10 cellular contexts compared by ENCODE assay signal in the genomic region with DNA sequence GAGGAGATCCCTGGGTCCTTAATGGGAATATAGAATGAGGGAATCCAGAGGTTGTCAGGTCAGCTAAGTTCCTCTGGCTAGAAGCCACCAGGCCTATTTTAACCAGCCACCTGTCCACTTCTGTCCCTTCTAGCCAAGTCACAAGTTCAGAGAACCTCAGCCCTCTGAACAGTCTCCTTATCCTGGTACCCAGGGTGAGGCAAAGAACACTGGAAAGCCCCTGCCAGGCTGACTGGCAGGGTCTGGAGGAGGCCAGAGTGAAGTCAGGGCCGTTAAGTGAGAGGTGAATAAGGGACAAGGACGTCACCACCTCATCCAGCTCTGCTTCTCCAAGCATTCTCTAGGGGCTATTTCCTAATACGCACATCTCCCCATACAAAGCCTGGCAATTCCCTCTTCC. TPM values are rescaled to one million over a fixed set of nuclear protein-coding genes. Genes with fewer than 3 reads are reported as not detected.
A peak's percentile ranks its signal among the peaks of the same experiment; 100 is the strongest.
DNase-seq lines count a peak whose midpoint lies in the region; ATAC-seq and TF ChIP-seq lines count a peak whose summit lies in the region.
"Had no signal": no experiment of that assay in that cellular context is flagged by ENCODE, and none has a peak within 500 bp of the region (broad histone marks: within the 10 kb centered on the region; RNA-seq: fewer than 3 reads in every experiment).

No MANE protein-coding gene starts in this region.

- peak overlapping the region; percentile 93 for H3K4me3 Mint-ChIP-seq in activated CD4-positive, alpha-beta T cell treated with anti-CD3 and anti-CD28 coated beads for 36 hours
- H3K4me3 Mint-ChIP-seq in WTC11 (no peak overlapping the region), neural crest cell (peak overlapping the region; percentile 99)

- intact Hi-C loops in activated CD4-positive, alpha-beta T cell treated with anti-CD3 and anti-CD28 coated beads for 36 hours (cut with DNase I, micrococcal nuclease) = loop anchor here in 1 of 2 experiments (10.0 kb wide), 1 partner anchor 906 kb away; a partner anchor contains a TSS
- intact Hi-C loops in lower leg skin (cut with DNase I; ENCODE audit: low total_unique reads) = no loop called here

- TF ChIP-seq CTCF in WTC11 (IDR thresholded peaks at IDR 0.05) (no peak), neural crest cell (conservative IDR thresholded peaks at IDR 0.05) (no peak), lower leg skin (IDR thresholded peaks at IDR 0.05) (no peak)

- peaks cover 47% of the 10 kb centered on the region for H3K4me1 Mint-ChIP-seq in activated CD4-positive, alpha-beta T cell treated with anti-CD3 and anti-CD28 coated beads for 36 hours
- peaks cover 34% of the 10 kb centered on the region for H3K4me1 Mint-ChIP-seq in WTC11
- peaks cover 41% of the 10 kb centered on the region for H3K4me1 Mint-ChIP-seq in neural crest cell

- POLR2A ChIA-PET in activated CD4-positive, alpha-beta T cell treated with anti-CD3 and anti-CD28 coated beads for 36 hours (lab: Charles Lee) = interaction anchor here (1.4 kb wide), 1 partner anchor 9 kb away, joined by 5 read pairs; a partner anchor contains a TSS
- POLR2A ChIA-PET in WTC11 (lab: Charles Lee) = no interaction called here

- no peak for TF ChIP-seq POLR2A in lower leg skin (IDR thresholded peaks at IDR 0.05)

- H3K9me3 Mint-ChIP-seq in activated CD4-positive, alpha-beta T cell treated with anti-CD3 and anti-CD28 coated beads for 36 hours (ENCODE audit: low read depth) = no peaks in the 10 kb centered on the region
- H3K9me3 Mint-ChIP-seq in WTC11 (no peaks in the 10 kb centered on the region), neural crest cell (no peaks in the 10 kb centered on the region)

- 66% methylated on average over 3 of the region's 3 CpGs for WGBS in lower leg skin, 2 donors

- H3K4me3 ChIP-seq in lower leg skin (ENCODE audit: low read depth, poor library complexity, severe bottlenecking) = no peak overlapping the region
- H3K4me3 ChIP-seq: colonic mucosa had no signal

- CTCF ChIA-PET in activated CD4-positive, alpha-beta T cell treated with anti-CD3 and anti-CD28 coated beads for 36 hours (lab: Charles Lee) = interaction anchor here (1.3 kb wide), 1 partner anchor 29 kb away, joined by 4 read pairs; a partner anchor contains a TSS
- CTCF ChIA-PET in WTC11 (lab: Charles Lee) = interaction anchor here (0.8 to 1.6 kb wide), 2 partner anchors 13 to 47 kb away, joined by 3 to 4 read pairs; no protein-coding TSS in a partner anchor

- H3K27ac Mint-ChIP-seq in activated CD4-positive, alpha-beta T cell treated with anti-CD3 and anti-CD28 coated beads for 36 hours = peak overlapping the region; percentile 71
- H3K27ac Mint-ChIP-seq in WTC11 (peak overlapping the region; percentile 37), neural crest cell (ENCODE audit: unreplicated experiment) (no peak overlapping the region)

- no peak for DNase-seq in activated CD4-positive, alpha-beta T cell treated with anti-CD3 and anti-CD28 coated beads for 36 hours
- DNase-seq in activated CD4-positive, alpha-beta T cell treated with anti-CD3 and anti-CD28 coated beads for 4 hours = no peak
- DNase-seq in WTC11 (ENCODE audit: low spot score) (no peak), neural crest cell (ENCODE audit: low read depth, low spot score) (no peak), substantia nigra (lab: John Stamatoyannopoulos, UW) (no peak), lower leg skin (ENCODE audit: low spot score in 2 of 2) (no peak)
- DNase-seq: colonic mucosa, NCI-H2081 treated with DMSO at 0.1 percent for 48 hours, SHP77 had no signal

- no peaks in the 10 kb centered on the region for H3K27me3 Mint-ChIP-seq in activated CD4-positive, alpha-beta T cell treated with anti-CD3 and anti-CD28 coated beads for 36 hours
- H3K27me3 Mint-ChIP-seq in WTC11 (ENCODE audit: low read depth) (no peaks in the 10 kb centered on the region), neural crest cell (ENCODE audit: low read depth) (peaks cover 3% of the 10 kb centered on the region)

- H3K36me3 Mint-ChIP-seq in activated CD4-positive, alpha-beta T cell treated with anti-CD3 and anti-CD28 coated beads for 36 hours (ENCODE audit: low read depth) = peaks cover 34% of the 10 kb centered on the region
- H3K36me3 Mint-ChIP-seq in WTC11 (peaks cover 32% of the 10 kb centered on the region), neural crest cell (ENCODE audit: low read depth) (peaks cover 19% of the 10 kb centered on the region)

- H3K27ac ChIP-seq in substantia nigra (ENCODE audit: low read depth, low read length, poor library complexity, severe bottlenecking) = no peak overlapping the region
- H3K27ac ChIP-seq: colonic mucosa had no signal

- ATAC-seq in activated CD4-positive, alpha-beta T cell treated with anti-CD3 and anti-CD28 coated beads for 36 hours = no peak
- no peak for ATAC-seq in WTC11

TF ChIP-seq in WTC11, 78 proteins besides CTCF, POLR2A, EP300 and RAD21 (continues in another document):
- no peak for TF ChIP-seq CREM (CRISPR knock-in tag; IDR thresholded peaks at IDR 0.05)
- TF ChIP-seq, protein P1, sequence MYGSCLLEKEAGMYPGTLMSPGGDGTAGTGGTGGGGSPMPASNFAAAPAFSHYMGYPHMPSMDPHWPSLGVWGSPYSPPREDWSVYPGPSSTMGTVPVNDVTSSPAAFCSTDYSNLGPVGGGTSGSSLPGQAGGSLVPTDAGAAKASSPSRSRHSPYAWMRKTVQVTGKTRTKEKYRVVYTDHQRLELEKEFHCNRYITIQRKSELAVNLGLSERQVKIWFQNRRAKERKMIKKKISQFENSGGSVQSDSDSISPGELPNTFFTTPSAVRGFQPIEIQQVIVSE (CRISPR knock-in tag; IDR thresholded peaks at IDR 0.05; ENCODE audit: borderline replicate concordance) = no peak
- no peak for TF ChIP-seq PRRX2 (CRISPR knock-in tag; IDR thresholded peaks at IDR 0.05)
- no peak for TF ChIP-seq ETV6 (CRISPR knock-in tag; IDR thresholded peaks at IDR 0.05)
- TF ChIP-seq, protein P2, sequence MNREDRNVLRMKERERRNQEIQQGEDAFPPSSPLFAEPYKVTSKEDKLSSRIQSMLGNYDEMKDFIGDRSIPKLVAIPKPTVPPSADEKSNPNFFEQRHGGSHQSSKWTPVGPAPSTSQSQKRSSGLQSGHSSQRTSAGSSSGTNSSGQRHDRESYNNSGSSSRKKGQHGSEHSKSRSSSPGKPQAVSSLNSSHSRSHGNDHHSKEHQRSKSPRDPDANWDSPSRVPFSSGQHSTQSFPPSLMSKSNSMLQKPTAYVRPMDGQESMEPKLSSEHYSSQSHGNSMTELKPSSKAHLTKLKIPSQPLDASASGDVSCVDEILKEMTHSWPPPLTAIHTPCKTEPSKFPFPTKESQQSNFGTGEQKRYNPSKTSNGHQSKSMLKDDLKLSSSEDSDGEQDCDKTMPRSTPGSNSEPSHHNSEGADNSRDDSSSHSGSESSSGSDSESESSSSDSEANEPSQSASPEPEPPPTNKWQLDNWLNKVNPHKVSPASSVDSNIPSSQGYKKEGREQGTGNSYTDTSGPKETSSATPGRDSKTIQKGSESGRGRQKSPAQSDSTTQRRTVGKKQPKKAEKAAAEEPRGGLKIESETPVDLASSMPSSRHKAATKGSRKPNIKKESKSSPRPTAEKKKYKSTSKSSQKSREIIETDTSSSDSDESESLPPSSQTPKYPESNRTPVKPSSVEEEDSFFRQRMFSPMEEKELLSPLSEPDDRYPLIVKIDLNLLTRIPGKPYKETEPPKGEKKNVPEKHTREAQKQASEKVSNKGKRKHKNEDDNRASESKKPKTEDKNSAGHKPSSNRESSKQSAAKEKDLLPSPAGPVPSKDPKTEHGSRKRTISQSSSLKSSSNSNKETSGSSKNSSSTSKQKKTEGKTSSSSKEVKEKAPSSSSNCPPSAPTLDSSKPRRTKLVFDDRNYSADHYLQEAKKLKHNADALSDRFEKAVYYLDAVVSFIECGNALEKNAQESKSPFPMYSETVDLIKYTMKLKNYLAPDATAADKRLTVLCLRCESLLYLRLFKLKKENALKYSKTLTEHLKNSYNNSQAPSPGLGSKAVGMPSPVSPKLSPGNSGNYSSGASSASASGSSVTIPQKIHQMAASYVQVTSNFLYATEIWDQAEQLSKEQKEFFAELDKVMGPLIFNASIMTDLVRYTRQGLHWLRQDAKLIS (CRISPR knock-in tag; IDR thresholded peaks at IDR 0.05; ENCODE audit: borderline replicate concordance) = no peak
- no peak for TF ChIP-seq NR2C2 (CRISPR knock-in tag; IDR thresholded peaks at IDR 0.05)
- TF ChIP-seq GABPB1 (CRISPR knock-in tag; IDR thresholded peaks at IDR 0.05) = no peak
- TF ChIP-seq, protein P3, sequence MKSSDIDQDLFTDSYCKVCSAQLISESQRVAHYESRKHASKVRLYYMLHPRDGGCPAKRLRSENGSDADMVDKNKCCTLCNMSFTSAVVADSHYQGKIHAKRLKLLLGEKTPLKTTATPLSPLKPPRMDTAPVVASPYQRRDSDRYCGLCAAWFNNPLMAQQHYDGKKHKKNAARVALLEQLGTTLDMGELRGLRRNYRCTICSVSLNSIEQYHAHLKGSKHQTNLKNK (CRISPR knock-in tag; IDR thresholded peaks at IDR 0.05) = no peak

RNA-seq across cellular contexts. Expression of a gene that starts 2.7 kb away (rescaled TPM):
- total RNA-seq in activated CD4-positive, alpha-beta T cell treated with anti-CD3 and anti-CD28 coated beads for 36 hours = 100 to 1,000 TPM; 158 to 203 TPM
- total RNA-seq in WTC11 (2021) (120 to 127 TPM (median 126 TPM) in 3 replicates), neural crest cell (179 and 182 TPM in 2 replicates), lower leg skin (10 to 100 TPM; 55.3 to 79.2 (median 70.4) TPM)

RNA-seq across cellular contexts. Expression of a gene that starts 3.2 kb away (rescaled TPM):
- 10 to 100 TPM; 58.1 to 62.3 TPM for total RNA-seq in activated CD4-positive, alpha-beta T cell treated with anti-CD3 and anti-CD28 coated beads for 36 hours
- total RNA-seq in WTC11 (2021) (101 to 103 TPM (median 103 TPM) in 3 replicates), neural crest cell (74.4 and 77.4 TPM in 2 replicates), lower leg skin (10 to 100 TPM; 10.8 to 20.6 (median 17.1) TPM)

RNA-seq across cellular contexts. Expression of a gene that starts 6.6 kb away (rescaled TPM):
- total RNA-seq in activated CD4-positive, alpha-beta T cell treated with anti-CD3 and anti-CD28 coated beads for 36 hours = 100 to 1,000 TPM; 123 to 162 TPM
- total RNA-seq in WTC11 (2021) (228 to 247 TPM (median 238 TPM) in 3 replicates), neural crest cell (470 and 479 TPM in 2 replicates), lower leg skin (100 to 1,000 TPM; 253 to 667 (median 538) TPM)

RNA-seq across cellular contexts. Expression of a gene that starts 9.6 kb away (rescaled TPM):
- 10 to 100 TPM; 23.6 to 35.2 TPM for total RNA-seq in activated CD4-positive, alpha-beta T cell treated with anti-CD3 and anti-CD28 coated beads for 36 hours
- total RNA-seq in WTC11 (2021) (45.8 to 50.1 TPM (median 49.1 TPM) in 3 replicates), neural crest cell (72.7 and 75.2 TPM in 2 replicates), lower leg skin (10 to 100 TPM; 23.4 to 32.5 (median 27.9) TPM)

RNA-seq across cellular contexts. Expression of a gene that starts 13.5 kb away (rescaled TPM):
- under 1 TPM; 0.53 to 0.72 TPM for total RNA-seq in activated CD4-positive, alpha-beta T cell treated with anti-CD3 and anti-CD28 coated beads for 36 hours
- 131 to 136 TPM (median 136 TPM) in 3 replicates for total RNA-seq in WTC11 (2021)
- not detected in 2 replicates for total RNA-seq in neural crest cell
- total RNA-seq in lower leg skin = 10 to 100 TPM in 3 of 4 donors, 1 to 10 TPM in 1; 6.7 to 25.6 (median 14.4) TPM
- total RNA-seq: HT1080 had no signal
